ENCODE assay signal across 21 cellular contexts in genomic region chr11:19746081-19746480, GRCh38. TPM values are rescaled to one million over a fixed set of nuclear protein-coding genes. Genes with fewer than 3 reads are reported as not detected.
A peak's percentile ranks its signal among the peaks of the same experiment; 100 is the strongest.
DNase-seq lines count a peak whose midpoint lies in the region; ATAC-seq, FAIRE-seq and TF ChIP-seq lines count a peak whose summit lies in the region.
"Had no signal": no experiment of that assay in that cellular context is flagged by ENCODE, and none has a peak within 500 bp of the region (broad histone marks: within the 10 kb centered on the region; RNA-seq: fewer than 3 reads in every experiment).

No MANE protein-coding gene starts in this region.

- ATAC-seq in GM18867 (IDR thresholded peaks at IDR 0.05; ENCODE audit: unreplicated experiment) = no peak
- ATAC-seq: A549, GM12878 had no signal

- H3K9me3 Mint-ChIP-seq in endodermal cell = peaks cover 7% of the 10 kb centered on the region
- H3K9me3 Mint-ChIP-seq: CD4-positive, alpha-beta T cell had no signal

- H3K27ac ChIP-seq in endodermal cell (ENCODE audit: low read depth, low read length) = no peak overlapping the region
- H3K27ac ChIP-seq: 22Rv1, A549, C4-2B had no signal

- H3K4me3 ChIP-seq in endodermal cell (ENCODE audit: low read length) = no peak overlapping the region
- H3K4me3 ChIP-seq: A549, GM12878 had no signal

- H3K4me3 Mint-ChIP-seq in endodermal cell = no peak overlapping the region
- H3K4me3 Mint-ChIP-seq: CD4-positive, alpha-beta T cell; H9 had no signal

- H3K9me3 ChIP-seq in endodermal cell (ENCODE audit: control insufficient read depth, low read length) = no peaks in the 10 kb centered on the region
- H3K9me3 ChIP-seq: A549, Caco-2 had no signal

- no peak for TF ChIP-seq CTCF in endodermal cell (conservative IDR thresholded peaks at IDR 0.05)

- peaks cover under 1% of the 10 kb centered on the region for H3K4me1 Mint-ChIP-seq in endodermal cell

- peak; percentile 32 for FAIRE-seq in urothelium cell line (lab: Jason Lieb, UNC)
- FAIRE-seq: A549, D721Med, GM12878, GM19239, H1, HTR-8/SVneo had no signal

- no peaks in the 10 kb centered on the region for H3K36me3 Mint-ChIP-seq in endodermal cell (ENCODE audit: low read depth)

- no peaks in the 10 kb centered on the region for H3K27me3 Mint-ChIP-seq in endodermal cell (ENCODE audit: insufficient read depth)
- H3K27me3 Mint-ChIP-seq: CD4-positive, alpha-beta T cell had no signal

- no peak overlapping the region for H3K9ac ChIP-seq in endodermal cell (ENCODE audit: extremely low read depth, low read length, poor library complexity, severe bottlenecking)

- no peak overlapping the region for H3K27ac Mint-ChIP-seq in endodermal cell
- H3K27ac Mint-ChIP-seq: CD4-positive, alpha-beta T cell; H9 had no signal

- H3K36me3 ChIP-seq in endodermal cell (ENCODE audit: control insufficient read depth, insufficient read depth, low read length) = no peaks in the 10 kb centered on the region

- peaks cover 6% of the 10 kb centered on the region for H3K27me3 ChIP-seq in endodermal cell (ENCODE audit: control insufficient read depth, insufficient read depth, low read length, poor library complexity, severe bottlenecking)

- no peaks in the 10 kb centered on the region for H3K4me1 ChIP-seq in endodermal cell (ENCODE audit: control insufficient read depth, insufficient read depth, low read length)

- peak; percentile 37 for DNase-seq in DMS 273 (lab: John Stamatoyannopoulos, UW; ENCODE audit: unreplicated experiment)
- no peak for DNase-seq in DMS 273 treated with DMSO at 0.1 percent for 48 hours (lab: John Stamatoyannopoulos, UW)
- peak; percentile 22 for DNase-seq in NCI-H2171 (lab: John Stamatoyannopoulos, UW)
- DNase-seq in cerebellar cortex (ENCODE audit: low spot score) = peak; percentile 86
- no peak for DNase-seq in urothelium cell line (ENCODE audit: low spot score)
- no peak for DNase-seq in RKO (ENCODE audit: low spot score)
- DNase-seq in endodermal cell = no peak
- DNase-seq: AML-193; Caco-2; CD4-positive, alpha-beta T cell; DMS79 treated with DMSO at 0.1 percent for 48 hours; H9 had no signal

- WGBS in endodermal cell (ENCODE audit: insufficient coverage in 1 of 2, insufficient read length in 1 of 2), 2 experiments = 95 to 100% methylated on average over 2 to 3 of the region's 3 CpGs

RNA-seq across cellular contexts. Expression of gene NAV2, which starts 33.4 kb away (rescaled TPM):
- 10 to 100 TPM; 37.1 to 42.4 TPM for total RNA-seq in endodermal cell
- polyA plus RNA-seq in endodermal cell (2013, experiment 1 of 2) = 17.1 TPM
- 15.8 TPM for polyA plus RNA-seq in endodermal cell (2013, experiment 2 of 2)

Comparison
In these comparisons a context has a peak if more than half of its experiments do, and no peak if none do; other contexts are left out.
1. DNase-seq: peak in DMS 273 (single experiment), NCI-H2171 (single experiment) and cerebellar cortex (single experiment); none in DMS 273 treated with DMSO at 0.1 percent for 48 hours (single experiment), urothelium cell line (single experiment), RKO (single experiment) and endodermal cell (single experiment).